Comparison of ENCODE assay signal across 1 cellular context in genomic region chr9:137054932-137055384, GRCh38.
TF ChIP-seq lines count a peak whose summit lies in the region.

No MANE protein-coding gene starts in this region.

TF ChIP-seq in SK-N-SH, 30 proteins besides CTCF, POLR2A, EP300 and RAD21 (continued from another document):
- TF ChIP-seq, protein P1, sequence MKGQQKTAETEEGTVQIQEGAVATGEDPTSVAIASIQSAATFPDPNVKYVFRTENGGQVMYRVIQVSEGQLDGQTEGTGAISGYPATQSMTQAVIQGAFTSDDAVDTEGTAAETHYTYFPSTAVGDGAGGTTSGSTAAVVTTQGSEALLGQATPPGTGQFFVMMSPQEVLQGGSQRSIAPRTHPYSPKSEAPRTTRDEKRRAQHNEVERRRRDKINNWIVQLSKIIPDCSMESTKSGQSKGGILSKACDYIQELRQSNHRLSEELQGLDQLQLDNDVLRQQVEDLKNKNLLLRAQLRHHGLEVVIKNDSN (IDR thresholded peaks at IDR 0.05; ENCODE audit: borderline replicate concordance, low read depth): no peak
- no peak for TF ChIP-seq MAX (IDR thresholded peaks at IDR 0.05; ENCODE audit: low read depth)
TF ChIP-seq in SK-N-SH: peak in this region for 0.
